Comparison of ENCODE assay signal across 23 cellular contexts in genomic region chr3:29871087-29871486, GRCh38.
A peak's percentile ranks its signal among the peaks of the same experiment; 100 is the strongest.
DNase-seq lines count a peak whose midpoint lies in the region; ATAC-seq and TF ChIP-seq lines count a peak whose summit lies in the region.
"Had no signal": no experiment of that assay in that cellular context is flagged by ENCODE, and none has a peak within 500 bp of the region (broad histone marks: within the 10 kb centered on the region; RNA-seq: fewer than 3 reads in every experiment).

No MANE protein-coding gene starts in this region.

- H3K27ac Mint-ChIP-seq in MCF 10A (ENCODE audit: low read depth, unreplicated experiment) (no peak overlapping the region), endothelial cell (ENCODE audit: unreplicated experiment) (peak overlapping the region; percentile 78), CD14-positive monocyte (no peak overlapping the region)
- H3K27ac Mint-ChIP-seq: activated T-helper 2 cell treated with anti-CD3 and anti-CD28 coated beads, Interferon-gamma antibody, Interleukin-2, Interleukin-4, amounts not matched to agents 10 μg/mL and 5 μg/mL and 100 μg/mL, durations not matched to agents 14 hours and 24 hours and 36 hours; dendritic cell treated with granulocyte-macrophage colony-stimulating factor and Interleukin-4, amounts not matched to agents 40 ng/mL and 50 ng/mL, for 4 days had no signal

- H3K4me1 ChIP-seq in breast epithelium: no peaks in the 10 kb centered on the region
- H3K4me1 ChIP-seq: spleen, upper lobe of left lung had no signal

- intact Hi-C loops in MCF 10A (cut with micrococcal nuclease): no loop called here
- intact Hi-C loops in breast epithelium (cut with DNase I; ENCODE audit: low total_unique reads): no loop called here
- intact Hi-C loops in CD14-positive monocyte (cut with micrococcal nuclease): no loop called here

- ATAC-seq in activated CD4-positive, CD25-positive, alpha-beta regulatory T cell treated with anti-CD3 and anti-CD28 coated beads, Interleukin-2, amount 50 U/mL, for 24 hours: no peak
- ATAC-seq in HG02678 (IDR thresholded peaks at IDR 0.05; ENCODE audit: unreplicated experiment): no peak

- H3K36me3 Mint-ChIP-seq in MCF 10A (ENCODE audit: insufficient read depth, unreplicated experiment): peaks cover 7% of the 10 kb centered on the region
- no peaks in the 10 kb centered on the region for H3K36me3 Mint-ChIP-seq in endothelial cell (ENCODE audit: low read depth, unreplicated experiment)
- no peaks in the 10 kb centered on the region for H3K36me3 Mint-ChIP-seq in CD14-positive monocyte

- BruUV-seq in MCF 10A (replicated peaks; lab: Mats Ljungman, UMichigan): no TSS peak

- CTCF ChIA-PET in MCF 10A (lab: Yijun Ruan, JAX): interaction anchor here (0.5 kb wide), 1 partner anchor 591 kb away, joined by 3 read pairs; no protein-coding TSS in a partner anchor

- no peaks in the 10 kb centered on the region for H3K36me3 ChIP-seq in breast epithelium
- H3K36me3 ChIP-seq: spleen, upper lobe of left lung had no signal

- POLR2A ChIA-PET in MCF 10A (lab: Yijun Ruan, JAX): no interaction called here

- DNase-seq in MCF 10A (ENCODE audit: unreplicated experiment) (peak; percentile 1), breast epithelium (ENCODE audit: low spot score in 2 of 2) (no peak), OCI-M1 (lab: John Stamatoyannopoulos, UW) (peak; percentile 58), endothelial cell (ENCODE audit: low spot score) (no peak), CD14-positive monocyte (ENCODE audit: low spot score) (no peak)
- no peak for DNase-seq in stimulated activated CD4-positive, alpha-beta T cell treated with anti-CD3 and anti-CD28 coated beads, Interleukin-4, amount 100 ng/mL, for 1 hour
- DNase-seq: activated CD4-positive, alpha-beta T cell treated with anti-CD3 and anti-CD28 coated beads, Interleukin-2, amount 50 U/mL, for 1 hour; activated CD8-positive, alpha-beta memory T cell treated with anti-CD3 and anti-CD28 coated beads, Interleukin-2, amount 50 U/mL, for 4 hours; foreskin melanocyte; GDM1; GM23248; KG1; NCI-H1105; NCI-H2081; NCI-H446; spleen; SW 1271; upper lobe of left lung had no signal

- H3K9me3 Mint-ChIP-seq in MCF 10A (ENCODE audit: unreplicated experiment) (peaks cover 7% of the 10 kb centered on the region), endothelial cell (ENCODE audit: unreplicated experiment) (no peaks in the 10 kb centered on the region), CD14-positive monocyte (peaks cover 0 to 3% (median 0%) of the 10 kb centered on the region in 7 donors)
- H3K9me3 Mint-ChIP-seq: activated T-helper 2 cell treated with anti-CD3 and anti-CD28 coated beads, Interferon-gamma antibody, Interleukin-2, Interleukin-4, amounts not matched to agents 10 μg/mL and 5 μg/mL and 100 μg/mL, durations not matched to agents 14 hours and 24 hours and 36 hours; dendritic cell treated with granulocyte-macrophage colony-stimulating factor and Interleukin-4, amounts not matched to agents 40 ng/mL and 50 ng/mL, for 4 days had no signal

- TF ChIP-seq CTCF in MCF 10A (IDR thresholded peaks at IDR 0.05; ENCODE audit: unreplicated experiment): no peak
- no peak for TF ChIP-seq CTCF in breast epithelium (IDR thresholded peaks at IDR 0.05)
- no peak for TF ChIP-seq CTCF in endothelial cell (IDR thresholded peaks at IDR 0.05; ENCODE audit: unreplicated experiment)
- TF ChIP-seq CTCF in CD14-positive monocyte (IDR thresholded peaks at IDR 0.05): no peak

- H3K27me3 ChIP-seq in breast epithelium: no peaks in the 10 kb centered on the region
- H3K27me3 ChIP-seq: hepatocyte, spleen, upper lobe of left lung had no signal

- H3K4me1 Mint-ChIP-seq in MCF 10A (ENCODE audit: insufficient read depth, unreplicated experiment) (no peaks in the 10 kb centered on the region), endothelial cell (ENCODE audit: unreplicated experiment) (peaks cover 7% of the 10 kb centered on the region), CD14-positive monocyte (no peaks in the 10 kb centered on the region)

- H3K4me3 Mint-ChIP-seq in MCF 10A (ENCODE audit: unreplicated experiment) (no peak overlapping the region), endothelial cell (ENCODE audit: unreplicated experiment) (no peak overlapping the region), CD14-positive monocyte (no peak overlapping the region)
- H3K4me3 Mint-ChIP-seq: dendritic cell treated with granulocyte-macrophage colony-stimulating factor and Interleukin-4, amounts not matched to agents 40 ng/mL and 50 ng/mL, for 4 days had no signal

- no peak for TF ChIP-seq POLR2A in breast epithelium (IDR thresholded peaks at IDR 0.05)

- H3K27me3 Mint-ChIP-seq in MCF 10A (ENCODE audit: insufficient read depth, unreplicated experiment): no peaks in the 10 kb centered on the region
- H3K27me3 Mint-ChIP-seq in endothelial cell (ENCODE audit: unreplicated experiment): no peaks in the 10 kb centered on the region
- H3K27me3 Mint-ChIP-seq in CD14-positive monocyte (ENCODE audit: low read depth in 3 of 3): no peaks in the 10 kb centered on the region
- H3K27me3 Mint-ChIP-seq: dendritic cell treated with granulocyte-macrophage colony-stimulating factor and Interleukin-4, amounts not matched to agents 40 ng/mL and 50 ng/mL, for 4 days had no signal

- H3K27ac ChIP-seq in breast epithelium: no peak overlapping the region
- H3K27ac ChIP-seq: GM23248, hepatocyte, spleen, upper lobe of left lung had no signal

- peaks cover 0 to 9% of the 10 kb centered on the region in 2 donors for H3K9me3 ChIP-seq in breast epithelium

- no peak overlapping the region for H3K4me3 ChIP-seq in breast epithelium
- H3K4me3 ChIP-seq: GM23248, hepatocyte, spleen, upper lobe of left lung had no signal

Comparison
In these comparisons a context has a peak if more than half of its experiments do, and no peak if none do; other contexts are left out.
1. DNase-seq: peak in MCF 10A (single experiment) and OCI-M1 (single experiment); none in breast epithelium (0 of 2), endothelial cell (single experiment), stimulated activated CD4-positive, alpha-beta T cell treated with anti-CD3 and anti-CD28 coated beads, Interleukin-4, amount 100 ng/mL, for 1 hour (single experiment) and CD14-positive monocyte (single experiment).